ENCODE assay signal across 10 cellular contexts in genomic region chr3:34212671-34213070, GRCh38.
DNase-seq lines count a peak whose midpoint lies in the region; ATAC-seq and TF ChIP-seq lines count a peak whose summit lies in the region.
"Had no signal": no experiment of that assay in that cellular context is flagged by ENCODE, and none has a peak within 500 bp of the region (broad histone marks: within the 10 kb centered on the region; RNA-seq: fewer than 3 reads in every experiment).

No MANE protein-coding gene starts in this region.

- in situ Hi-C loops in GM13977 (cut with MboI; ENCODE audit: low pct_unique_long_range_greater_than_20kb, low sequenced_read_pairs, unreplicated experiment): no loop called here

- H3K27me3 ChIP-seq in RWPE2 (ENCODE audit: insufficient read depth, poor library complexity, severe bottlenecking) (no peaks in the 10 kb centered on the region), skeletal muscle satellite cell (ENCODE audit: control insufficient read depth, insufficient read depth, low read length) (no peaks in the 10 kb centered on the region)
- H3K27me3 ChIP-seq: SJCRH30 had no signal

- no peaks in the 10 kb centered on the region for H3K4me1 ChIP-seq in RWPE2 (ENCODE audit: insufficient read depth, poor library complexity, severe bottlenecking)
- H3K4me1 ChIP-seq in skeletal muscle satellite cell (ENCODE audit: control insufficient read depth, insufficient read depth, low read length): peaks cover 18% of the 10 kb centered on the region
- H3K4me1 ChIP-seq: SJCRH30 had no signal

- no peaks in the 10 kb centered on the region for H3K9me3 Mint-ChIP-seq in naive thymus-derived CD8-positive, alpha-beta T cell

- no peak overlapping the region for H3K27ac ChIP-seq in RWPE2 (ENCODE audit: poor library complexity, severe bottlenecking)
- H3K27ac ChIP-seq: SJCRH30 had no signal

- H3K4me3 ChIP-seq in RWPE2 (ENCODE audit: severe bottlenecking) (no peak overlapping the region), fibroblast of pulmonary artery (replicated peaks; ENCODE audit: low read depth, low read length) (no peak overlapping the region), skeletal muscle satellite cell (ENCODE audit: low read length) (no peak overlapping the region)
- H3K4me3 ChIP-seq: SJCRH30 had no signal

- H3K27ac Mint-ChIP-seq in naive thymus-derived CD8-positive, alpha-beta T cell: no peak overlapping the region
- H3K27ac Mint-ChIP-seq: progenitor cell of endocrine pancreas had no signal

- H3K4me1 Mint-ChIP-seq in naive thymus-derived CD8-positive, alpha-beta T cell: peaks cover 0 to 2% (median 0%) of the 10 kb centered on the region in 4 donors

- H3K4me2 ChIP-seq in skeletal muscle satellite cell (ENCODE audit: low read length): peak overlapping the region; percentile 13

- DNase-seq in NCI-H1092 (lab: John Stamatoyannopoulos, UW) (peak; percentile 4), RWPE2 (ENCODE audit: low spot score) (no peak), fibroblast of pulmonary artery (ENCODE audit: low read depth) (peak; percentile 83), KG1 (lab: John Stamatoyannopoulos, UW) (no peak), GM13977 (ENCODE audit: low spot score) (no peak)
- DNase-seq in naive thymus-derived CD8-positive, alpha-beta T cell: no peak
- DNase-seq: central memory CD4-positive, alpha-beta T cell had no signal

- H3K4me3 Mint-ChIP-seq in naive thymus-derived CD8-positive, alpha-beta T cell: no peak overlapping the region

- H3K9ac ChIP-seq in skeletal muscle satellite cell (ENCODE audit: low read depth, low read length): no peak overlapping the region

- no peak for TF ChIP-seq CTCF in RWPE2 (IDR thresholded peaks at IDR 0.05; ENCODE audit: poor library complexity, severe bottlenecking)
- TF ChIP-seq CTCF in fibroblast of pulmonary artery (IDR thresholded peaks at IDR 0.05; ENCODE audit: low read length, missing control alignments): no peak
- no peak for TF ChIP-seq CTCF in GM13977 (IDR thresholded peaks at IDR 0.05; ENCODE audit: extremely low read depth, insufficient read depth, missing control alignments)

- H3K27me3 Mint-ChIP-seq in naive thymus-derived CD8-positive, alpha-beta T cell: peaks cover 0 to 5% (median 0%) of the 10 kb centered on the region in 5 donors
- H3K27me3 Mint-ChIP-seq: progenitor cell of endocrine pancreas had no signal

- 0 out of 3 replicates have a peak, but pooled peaks have one; percentile 35 for ATAC-seq in RWPE2 (ENCODE audit: low read depth)
- ATAC-seq in naive thymus-derived CD8-positive, alpha-beta T cell: no peak

- POLR2A ChIA-PET in naive thymus-derived CD8-positive, alpha-beta T cell (lab: Charles Lee): no interaction called here

- H3K36me3 ChIP-seq in RWPE2 (ENCODE audit: low read depth) (no peaks in the 10 kb centered on the region), skeletal muscle satellite cell (ENCODE audit: insufficient read depth, low read length) (no peaks in the 10 kb centered on the region)
- H3K36me3 ChIP-seq: SJCRH30 had no signal

- H3K36me3 Mint-ChIP-seq in naive thymus-derived CD8-positive, alpha-beta T cell: no peaks in the 10 kb centered on the region

- no peaks in the 10 kb centered on the region for H3K9me3 ChIP-seq in RWPE2 (ENCODE audit: severe bottlenecking)
- no peaks in the 10 kb centered on the region for H3K9me3 ChIP-seq in skeletal muscle satellite cell (replicated peaks; ENCODE audit: low read length)
- H3K9me3 ChIP-seq: SJCRH30 had no signal

Comparison
In these comparisons a context has a peak if more than half of its experiments do, and no peak if none do; other contexts are left out.
1. DNase-seq: peak in NCI-H1092 (single experiment) and fibroblast of pulmonary artery (single experiment); none in RWPE2 (single experiment), naive thymus-derived CD8-positive, alpha-beta T cell (0 of 10), KG1 (single experiment) and GM13977 (single experiment).